ENCODE assay signal across 2 cellular contexts in the genomic region with DNA sequence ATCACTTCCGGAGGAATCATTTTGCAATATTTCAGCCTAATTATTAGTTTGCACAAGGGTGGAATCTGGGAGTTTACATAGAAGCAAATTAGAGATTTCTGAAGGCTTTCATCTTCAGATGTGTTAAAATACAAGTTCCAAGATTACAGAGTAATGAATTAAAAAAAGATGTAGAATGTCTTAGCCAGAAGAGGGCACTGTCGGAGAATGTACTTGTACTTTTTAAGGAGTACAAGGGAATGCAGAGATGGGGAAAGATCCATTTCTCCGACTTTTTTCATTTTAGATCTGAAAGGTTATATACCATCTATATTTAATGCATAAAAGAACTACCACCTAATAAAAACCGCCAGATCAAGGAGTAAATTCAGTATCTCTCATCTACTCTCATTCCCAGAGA.
TF ChIP-seq lines count a peak whose summit lies in the region.

No MANE protein-coding gene starts in this region.

TF ChIP-seq in A549, 52 proteins besides CTCF, POLR2A, EP300 and RAD21:
- TF ChIP-seq SMC3 (IDR thresholded peaks at IDR 0.05): peak; percentile 63
- no peak for TF ChIP-seq ZFP36 (IDR thresholded peaks at IDR 0.05; ENCODE audit: borderline replicate concordance, partially characterized antibody)

TF ChIP-seq in SK-N-SH, 30 proteins besides CTCF, POLR2A, EP300 and RAD21 (continued from another document):
- TF ChIP-seq SMC3 (IDR thresholded peaks at IDR 0.05; ENCODE audit: low read depth, low read length) (peak; percentile 34), POLR2AphosphoS5 (IDR thresholded peaks at IDR 0.05; ENCODE audit: low read depth, low read length) (no peak)
